ENCODE assay signal across 33 cellular contexts in genomic region chrX:25025615-25026014, GRCh38. TPM values are rescaled to one million over a fixed set of nuclear protein-coding genes. Genes with fewer than 3 reads are reported as not detected.
"Had no signal": no experiment of that assay in that cellular context is flagged by ENCODE, and none has a peak within 500 bp of the region (broad histone marks: within the 10 kb centered on the region; RNA-seq: fewer than 3 reads in every experiment).

No MANE protein-coding gene starts in this region.

- H3K27ac ChIP-seq: ascending aorta, body of pancreas, KMS-11, Peyer's patch had no signal

- H3K9me3 ChIP-seq: ascending aorta, body of pancreas, Peyer's patch had no signal

- H3K4me3 Mint-ChIP-seq: activated CD4-positive, alpha-beta T cell treated with anti-CD3 and anti-CD28 coated beads, Interleukin-2, amount 10 ng/mL, durations not matched to agents 24 days and 14 days; activated CD8-positive, alpha-beta T cell treated with anti-CD3 and anti-CD28 coated beads for 36 hours; activated naive CD8-positive, alpha-beta T cell treated with anti-CD3 and anti-CD28 coated beads for 36 hours; activated T-cell treated with anti-CD3 and anti-CD28 coated beads, Interleukin-2, amount 50 U/mL, for 72 hours; activated T-helper 17 cell treated with anti-CD3 and anti-CD28 coated beads, Interleukin-2, amount 50 U/mL, for 72 hours had no signal

- H3K9ac ChIP-seq: KMS-11 had no signal

- H3K27ac Mint-ChIP-seq: activated CD4-positive, alpha-beta T cell treated with anti-CD3 and anti-CD28 coated beads, Interleukin-2, amount 10 ng/mL, durations not matched to agents 24 days and 14 days; activated CD8-positive, alpha-beta T cell treated with anti-CD3 and anti-CD28 coated beads for 36 hours; activated naive CD8-positive, alpha-beta T cell treated with anti-CD3 and anti-CD28 coated beads for 36 hours; activated T-cell treated with anti-CD3 and anti-CD28 coated beads, Interleukin-2, amount 50 U/mL, for 72 hours; activated T-helper 17 cell treated with anti-CD3 and anti-CD28 coated beads, Interleukin-2, amount 50 U/mL, for 72 hours had no signal

- DNase-seq: activated CD4-positive, alpha-beta T cell treated with anti-CD3 and anti-CD28 coated beads, Interleukin-2, amount 10 ng/mL, durations not matched to agents 24 days and 14 days; activated CD4-positive, alpha-beta T cell treated with anti-CD3 and anti-CD28 coated beads, Interleukin-2, amount 50 U/mL, for 4 hours; activated CD8-positive, alpha-beta T cell treated with anti-CD3 and anti-CD28 coated beads for 36 hours; activated effector memory CD4-positive, alpha-beta T cell treated with anti-CD3 and anti-CD28 coated beads, Interleukin-2, amount 50 U/mL, for 16 hours; activated naive CD4-positive, alpha-beta T cell; activated naive CD4-positive, alpha-beta T cell treated with anti-CD3 and anti-CD28 coated beads, Interleukin-2, amount 50 U/mL, for 16 hours; activated naive CD8-positive, alpha-beta T cell treated with anti-CD3 and anti-CD28 coated beads for 36 hours; activated T-cell treated with anti-CD3 and anti-CD28 coated beads, Interleukin-2, amount 50 U/mL, for 1 hour; activated T-cell treated with anti-CD3 and anti-CD28 coated beads, Interleukin-2, amount 50 U/mL, for 72 hours; amniotic stem cell; body of pancreas; central memory CD4-positive, alpha-beta T cell; NCI-H1105; NCI-H187 treated with DMSO at 0.1 percent for 48 hours; NCI-H2171 treated with DMSO at 0.1 percent for 48 hours; NCI-H446; NCI-H510A treated with DMSO at 0.1 percent for 48 hours; NCI-H526 treated with DMSO at 0.1 percent for 48 hours; NK-92 treated with Interleukin-12 subunit alpha and Interleukin-12 subunit beta, amount 100 ng/mL, for 24 hours; PC-3; Peyer's patch; RPMI8226; SIG-M5; T-helper 1 cell; T1000 had no signal

- H3K4me3 ChIP-seq: ascending aorta, body of pancreas, Peyer's patch had no signal

- H3K36me3 Mint-ChIP-seq: activated naive CD8-positive, alpha-beta T cell treated with anti-CD3 and anti-CD28 coated beads for 36 hours had no signal

- ATAC-seq: activated CD8-positive, alpha-beta T cell treated with anti-CD3 and anti-CD28 coated beads for 36 hours; activated T-cell treated with anti-CD3 and anti-CD28 coated beads, Interleukin-2, amount 50 U/mL, for 72 hours; activated T-helper 17 cell treated with anti-CD3 and anti-CD28 coated beads, Interleukin-2, amount 50 U/mL, for 72 hours; body of pancreas; PC-3; Right ventricle myocardium inferior; SK-N-SH treated with all-trans-retinoic acid at 6 μM for 48 hours had no signal

- H3K4me2 ChIP-seq: KMS-11 had no signal

- H3K9me3 Mint-ChIP-seq: activated CD4-positive, alpha-beta T cell treated with anti-CD3 and anti-CD28 coated beads, Interleukin-2, amount 10 ng/mL, durations not matched to agents 24 days and 14 days; activated CD8-positive, alpha-beta T cell treated with anti-CD3 and anti-CD28 coated beads for 36 hours; activated naive CD8-positive, alpha-beta T cell treated with anti-CD3 and anti-CD28 coated beads for 36 hours; activated T-cell treated with anti-CD3 and anti-CD28 coated beads, Interleukin-2, amount 50 U/mL, for 72 hours; activated T-helper 17 cell treated with anti-CD3 and anti-CD28 coated beads, Interleukin-2, amount 50 U/mL, for 72 hours had no signal

- H3K27me3 ChIP-seq: Peyer's patch had no signal

- H3K36me3 ChIP-seq: ascending aorta, Peyer's patch had no signal

RNA-seq across cellular contexts. Expression of gene ARX, which starts 9.8 kb away (rescaled TPM):
- total RNA-seq: activated CD4-positive, alpha-beta T cell treated with anti-CD3 and anti-CD28 coated beads, Interleukin-2, amount 10 ng/mL, durations not matched to agents 24 days and 14 days; activated CD8-positive, alpha-beta memory T cell treated with anti-CD3 and anti-CD28 coated beads for 36 hours; activated CD8-positive, alpha-beta T cell treated with anti-CD3 and anti-CD28 coated beads for 36 hours; activated naive CD8-positive, alpha-beta T cell treated with anti-CD3 and anti-CD28 coated beads for 36 hours; activated T-cell treated with anti-CD3 and anti-CD28 coated beads, Interleukin-2, amount 50 U/mL, for 72 hours; activated T-helper 17 cell treated with anti-CD3 and anti-CD28 coated beads, Interleukin-2, amount 50 U/mL, for 72 hours; ascending aorta; M059J; PC-3; Right ventricle myocardium inferior; T-helper 2 cell treated with Interferon-gamma antibody and Interleukin-4, amounts not matched to agents 100 ng/mL and 5 ng/mL, for 36 hours had no signal
